In genomic region chr3:32500880-32501784, GRCh38 we compare ENCODE assay signal across 8 cellular contexts. TPM values are rescaled to one million over a fixed set of nuclear protein-coding genes. Genes with fewer than 3 reads are reported as not detected.
A peak's percentile ranks its signal among the peaks of the same experiment; 100 is the strongest.
DNase-seq lines count a peak whose midpoint lies in the region; ATAC-seq and TF ChIP-seq lines count a peak whose summit lies in the region.

No MANE protein-coding gene starts in this region.

- H3K4me1 Mint-ChIP-seq in chondrocyte (ENCODE audit: low read depth) (peaks cover 28% of the 10 kb centered on the region), naive B cell (peaks cover 35 to 63% (median 55%) of the 10 kb centered on the region in 3 donors)

- H3K9me3 Mint-ChIP-seq in chondrocyte (ENCODE audit: low read depth) = no peaks in the 10 kb centered on the region
- no peaks in the 10 kb centered on the region for H3K9me3 Mint-ChIP-seq in naive B cell

- H3K27ac Mint-ChIP-seq in chondrocyte (ENCODE audit: unreplicated experiment) (peak overlapping the region; percentile 50), naive B cell (peak overlapping the region; percentile 54 to 98 (median 94))

- H3K27me3 ChIP-seq in BJ (ENCODE audit: control insufficient read depth, insufficient read depth, low read length) = no peaks in the 10 kb centered on the region

- DNase-seq in BJ (ENCODE audit: low read depth) (no peak), Kasumi-1 (lab: John Stamatoyannopoulos, UW) (peak; percentile 14 to 29), chondrocyte (ENCODE audit: low spot score) (no peak), naive B cell (no peak), nucleus accumbens (lab: John Stamatoyannopoulos, UW) (no peak), NCI-H446 treated with DMSO at 0.1 percent for 48 hours (lab: John Stamatoyannopoulos, UW) (no peak), NCI-H1417 treated with DMSO at 0.1 percent for 48 hours (lab: John Stamatoyannopoulos, UW) (no peak)

- peak overlapping the region; percentile 79 for H3K4me3 ChIP-seq in BJ (ENCODE audit: low read depth, low read length)

- H3K36me3 ChIP-seq in BJ (ENCODE audit: control insufficient read depth, insufficient read depth, low read length) = no peaks in the 10 kb centered on the region

- TF ChIP-seq CTCF in BJ (IDR thresholded peaks at IDR 0.05; ENCODE audit: insufficient read depth, low read depth, low read length) (no peak), chondrocyte (IDR thresholded peaks at IDR 0.05) (no peak)

- ATAC-seq in naive B cell (ENCODE audit: low read depth in 2 of 2) (no peak), HG02763 (IDR thresholded peaks at IDR 0.05; ENCODE audit: unreplicated experiment) (no peak)

- CTCF ChIA-PET in BJ (lab: Yijun Ruan, JAX) = interaction anchor here (1.2 to 1.7 kb wide), 3 partner anchors 9 to 126 kb away, joined by 3 to 7 read pairs (median 7); no protein-coding TSS in a partner anchor

- H3K4me3 Mint-ChIP-seq in chondrocyte (ENCODE audit: unreplicated experiment) (peak overlapping the region; percentile 91), naive B cell (peak overlapping the region; percentile 79 to 99 (median 97))

- H3K36me3 Mint-ChIP-seq in chondrocyte (ENCODE audit: low read depth) (peaks cover 6% of the 10 kb centered on the region), naive B cell (peaks cover 0 to 9% of the 10 kb centered on the region in 2 donors)

- POLR2A ChIA-PET in BJ (lab: Charles Lee) = no interaction called here

- H3K27me3 Mint-ChIP-seq in chondrocyte (ENCODE audit: low read depth) (no peaks in the 10 kb centered on the region), naive B cell (no peaks in the 10 kb centered on the region)

RNA-seq across cellular contexts. Expression of gene CMTM6, which starts 1.5 kb away (rescaled TPM):
- polyA plus RNA-seq in BJ (2011; rRNA removed) = 22.8 and 47.4 TPM in 2 replicates
- 12.5 and 15.4 TPM in 2 replicates for polyA minus RNA-seq in BJ (2011; rRNA and poly(A)+ RNA removed)
- total RNA-seq in chondrocyte = 51.8 to 59.0 TPM (median 54.0 TPM) in 3 replicates
- polyA plus RNA-seq in naive B cell (ENCODE audit: low read depth in 6 of 6) = 100 to 1,000 TPM in 4 of 6 donors, 10 to 100 TPM in 2; 89.7 to 156 (median 106) TPM

Comparison
In these comparisons a context has a peak if more than half of its experiments do, and no peak if none do; other contexts are left out.
1. DNase-seq: peak in Kasumi-1 (2 of 2); none in BJ (single experiment), chondrocyte (single experiment), naive B cell (single experiment), nucleus accumbens (0 of 56), NCI-H446 treated with DMSO at 0.1 percent for 48 hours (single experiment) and NCI-H1417 treated with DMSO at 0.1 percent for 48 hours (single experiment).